5 cellular contexts compared by ENCODE assay signal in the genomic region with DNA sequence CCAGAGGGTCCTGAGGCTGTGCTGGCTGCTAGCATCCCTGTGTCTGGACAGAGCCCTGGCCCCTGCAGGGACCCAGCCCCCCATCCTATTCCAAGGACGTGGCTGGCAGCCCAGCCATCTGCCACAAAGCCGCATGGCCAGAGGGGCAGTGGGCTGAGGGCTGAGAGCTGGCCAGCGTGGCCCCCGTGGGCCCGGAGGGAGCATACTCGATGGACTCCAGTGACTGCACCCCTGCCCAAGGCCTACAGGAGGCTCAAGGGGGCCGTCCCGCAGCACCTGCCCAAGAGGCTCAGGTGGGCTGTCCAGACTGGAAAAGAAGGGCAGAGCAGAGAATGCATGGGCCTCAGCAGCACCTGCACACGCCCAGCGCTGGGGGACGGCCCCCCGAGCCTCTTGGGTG.
TF ChIP-seq lines count a peak whose summit lies in the region.

No MANE protein-coding gene starts in this region.

TF ChIP-seq in SK-N-SH, 30 proteins besides CTCF, POLR2A, EP300 and RAD21 (continues in another document):
- TF ChIP-seq PBX3 (IDR thresholded peaks at IDR 0.05) (no peak), SMC3 (IDR thresholded peaks at IDR 0.05; ENCODE audit: low read depth, low read length) (no peak), MEF2A (IDR thresholded peaks at IDR 0.05; ENCODE audit: borderline replicate concordance, low read depth) (no peak), FOXJ3 (CRISPR knock-in tag; IDR thresholded peaks at IDR 0.05) (no peak), POLR2AphosphoS5 (IDR thresholded peaks at IDR 0.05; ENCODE audit: low read depth, low read length) (no peak), NRF1 (IDR thresholded peaks at IDR 0.05; ENCODE audit: low read depth, low read length) (no peak), GABPA (IDR thresholded peaks at IDR 0.05; ENCODE audit: low read depth) (no peak), EZH2phosphoT487 (IDR thresholded peaks at IDR 0.05; ENCODE audit: borderline replicate concordance, low read depth) (no peak), TCF12 (IDR thresholded peaks at IDR 0.05) (no peak), RXRA (IDR thresholded peaks at IDR 0.05; ENCODE audit: borderline replicate concordance, low read depth) (no peak), RCOR1 (IDR thresholded peaks at IDR 0.05; ENCODE audit: low read length) (no peak)
- TF ChIP-seq, protein P1, sequence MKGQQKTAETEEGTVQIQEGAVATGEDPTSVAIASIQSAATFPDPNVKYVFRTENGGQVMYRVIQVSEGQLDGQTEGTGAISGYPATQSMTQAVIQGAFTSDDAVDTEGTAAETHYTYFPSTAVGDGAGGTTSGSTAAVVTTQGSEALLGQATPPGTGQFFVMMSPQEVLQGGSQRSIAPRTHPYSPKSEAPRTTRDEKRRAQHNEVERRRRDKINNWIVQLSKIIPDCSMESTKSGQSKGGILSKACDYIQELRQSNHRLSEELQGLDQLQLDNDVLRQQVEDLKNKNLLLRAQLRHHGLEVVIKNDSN (IDR thresholded peaks at IDR 0.05; ENCODE audit: borderline replicate concordance, low read depth), result no peak

TF ChIP-seq in SK-N-SH treated with all-trans-retinoic acid at 6 μM for 48 hours, 23 proteins besides CTCF, POLR2A, EP300 and RAD21 (continues in another document):
- TF ChIP-seq ZFP30 (CRISPR knock-in tag; IDR thresholded peaks at IDR 0.05) (no peak), ZNF8 (CRISPR knock-in tag; IDR thresholded peaks at IDR 0.05) (no peak), GLIS3 (CRISPR knock-in tag; IDR thresholded peaks at IDR 0.05) (no peak), ISL1 (CRISPR knock-in tag; IDR thresholded peaks at IDR 0.05) (no peak), SNAI2 (CRISPR knock-in tag; IDR thresholded peaks at IDR 0.05) (no peak), ESRRG (CRISPR knock-in tag; IDR thresholded peaks at IDR 0.05) (no peak), ZNF70 (CRISPR knock-in tag; IDR thresholded peaks at IDR 0.05) (no peak), ZFP3 (CRISPR knock-in tag; IDR thresholded peaks at IDR 0.05) (no peak), ZC3H10 (CRISPR knock-in tag; IDR thresholded peaks at IDR 0.05) (no peak), PATZ1 (CRISPR knock-in tag; IDR thresholded peaks at IDR 0.05; ENCODE audit: borderline replicate concordance) (no peak)
- TF ChIP-seq, protein P2, sequence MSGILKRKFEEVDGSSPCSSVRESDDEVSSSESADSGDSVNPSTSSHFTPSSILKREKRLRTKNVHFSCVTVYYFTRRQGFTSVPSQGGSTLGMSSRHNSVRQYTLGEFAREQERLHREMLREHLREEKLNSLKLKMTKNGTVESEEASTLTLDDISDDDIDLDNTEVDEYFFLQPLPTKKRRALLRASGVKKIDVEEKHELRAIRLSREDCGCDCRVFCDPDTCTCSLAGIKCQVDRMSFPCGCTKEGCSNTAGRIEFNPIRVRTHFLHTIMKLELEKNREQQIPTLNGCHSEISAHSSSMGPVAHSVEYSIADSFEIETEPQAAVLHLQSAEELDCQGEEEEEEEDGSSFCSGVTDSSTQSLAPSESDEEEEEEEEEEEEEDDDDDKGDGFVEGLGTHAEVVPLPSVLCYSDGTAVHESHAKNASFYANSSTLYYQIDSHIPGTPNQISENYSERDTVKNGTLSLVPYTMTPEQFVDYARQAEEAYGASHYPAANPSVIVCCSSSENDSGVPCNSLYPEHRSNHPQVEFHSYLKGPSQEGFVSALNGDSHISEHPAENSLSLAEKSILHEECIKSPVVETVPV (CRISPR knock-in tag; IDR thresholded peaks at IDR 0.05), result no peak

TF ChIP-seq in HEK293, 187 proteins besides CTCF, POLR2A, EP300 and RAD21:
- TF ChIP-seq ZNF10 (tag by site-specific recombination; IDR thresholded peaks at IDR 0.05) (0 out of 2 replicates have a peak, but pooled peaks have one; percentile 43), ZNF658 (tag by site-specific recombination; IDR thresholded peaks at IDR 0.05) (no peak)

TF ChIP-seq in K562, 482 proteins besides CTCF, POLR2A, EP300 and RAD21:
- no peak for TF ChIP-seq ZNF384 (IDR thresholded peaks at IDR 0.05; ENCODE audit: low read depth, low read length)
- TF ChIP-seq POLR2G (IDR thresholded peaks at IDR 0.05; ENCODE audit: low read depth, low read length), result 0 out of 2 replicates have a peak, but pooled peaks have one; percentile 38

TF ChIP-seq in neural cell, 6 proteins besides CTCF, POLR2A, EP300 and RAD21:
- no peak for TF ChIP-seq POLR2AphosphoS5 (IDR thresholded peaks at IDR 0.05)
- no peak for TF ChIP-seq REST (IDR thresholded peaks at IDR 0.05; ENCODE audit: borderline replicate concordance)
- TF ChIP-seq SMC3 (conservative IDR thresholded peaks at IDR 0.05; ENCODE audit: poor library complexity), result no peak
- TF ChIP-seq EZH2 (IDR thresholded peaks at IDR 0.05; ENCODE audit: borderline replicate concordance, insufficient read depth, low read length, poor library complexity, severe bottlenecking), result no peak
- no peak for TF ChIP-seq MXI1 (conservative IDR thresholded peaks at IDR 0.05; ENCODE audit: poor library complexity, severe bottlenecking)
- TF ChIP-seq TAF1 (IDR thresholded peaks at IDR 0.05; ENCODE audit: low read depth), result no peak
